ENCODE assay signal across 13 cellular contexts in genomic region chr7:116510795-116511194, GRCh38. TPM values are rescaled to one million over a fixed set of nuclear protein-coding genes. Genes with fewer than 3 reads are reported as not detected.
DNase-seq lines count a peak whose midpoint lies in the region; TF ChIP-seq lines count a peak whose summit lies in the region.
"Had no signal": no experiment of that assay in that cellular context is flagged by ENCODE, and none has a peak within 500 bp of the region (broad histone marks: within the 10 kb centered on the region; RNA-seq: fewer than 3 reads in every experiment).

No MANE protein-coding gene starts in this region.

- TF ChIP-seq POLR2A in esophagus muscularis mucosa (IDR thresholded peaks at IDR 0.05; ENCODE audit: low read depth), result no peak
- TF ChIP-seq POLR2A in sigmoid colon (IDR thresholded peaks at IDR 0.05), result no peak

- H3K36me3 ChIP-seq in ACC112 (ENCODE audit: insufficient read depth, low read length) (peaks cover 25% of the 10 kb centered on the region), OCI-LY7 (ENCODE audit: insufficient read depth, low read length) (no peaks in the 10 kb centered on the region), esophagus muscularis mucosa (peaks cover 0 to 29% (median 12%) of the 10 kb centered on the region in 4 donors), sigmoid colon (peaks cover 0 to 16% (median 4%) of the 10 kb centered on the region in 4 donors)

- TF ChIP-seq EP300 in esophagus muscularis mucosa (IDR thresholded peaks at IDR 0.05), result no peak
- TF ChIP-seq EP300 in sigmoid colon (IDR thresholded peaks at IDR 0.05), result no peak

- no peaks in the 10 kb centered on the region for H3K27me3 ChIP-seq in ACC112 (ENCODE audit: insufficient read depth, low read length)
- no peaks in the 10 kb centered on the region for H3K27me3 ChIP-seq in esophagus muscularis mucosa
- H3K27me3 ChIP-seq in sigmoid colon, result no peaks in the 10 kb centered on the region

- H3K79me2 ChIP-seq in ACC112 (ENCODE audit: control insufficient read depth, insufficient read depth, low read length, unreplicated experiment) (peaks cover 9% of the 10 kb centered on the region), OCI-LY7 (ENCODE audit: insufficient read depth, low read depth, low read length) (no peaks in the 10 kb centered on the region)

- DNase-seq in OCI-LY7 (ENCODE audit: low spot score) (no peak), esophagus muscularis mucosa (ENCODE audit: extremely low spot score) (no peak), sigmoid colon (no peak), germinal center (ENCODE audit: low spot score) (no peak), UCSD-AML1 (lab: John Stamatoyannopoulos, UW; ENCODE audit: unreplicated experiment) (no peak), T-helper 9 cell (no peak)
- DNase-seq in stimulated activated CD4-positive, alpha-beta T cell treated with anti-CD3 and anti-CD28 coated beads, Interleukin-4, amount 100 ng/mL, for 1 hour, result no peak
- DNase-seq: activated naive CD4-positive, alpha-beta T cell; effector CD8-positive, alpha-beta T cell; NCI-H1436; NCI-H446 treated with DMSO at 0.1 percent for 48 hours; T-helper 1 cell had no signal

- H3K4me1 ChIP-seq in ACC112 (ENCODE audit: control insufficient read depth, insufficient read depth, low read length, unreplicated experiment) (peaks cover 41% of the 10 kb centered on the region), OCI-LY7 (ENCODE audit: insufficient read depth, low read length, poor library complexity, severe bottlenecking) (peaks cover 10% of the 10 kb centered on the region), esophagus muscularis mucosa (peaks cover 28 to 65% (median 49%) of the 10 kb centered on the region in 4 donors), sigmoid colon (peaks cover 0 to 52% (median 21%) of the 10 kb centered on the region in 4 donors)

- POLR2A ChIA-PET in OCI-LY7 (lab: Charles Lee), result no interaction called here

- no TSS peak for BruUV-seq in OCI-LY7 (replicated peaks; lab: Mats Ljungman, UMichigan)

- intact Hi-C loops in OCI-LY7 (cut with micrococcal nuclease; ENCODE audit: unreplicated experiment), result no loop called here
- intact Hi-C loops in esophagus muscularis mucosa (cut with DNase I), result no loop called here
- intact Hi-C loops in sigmoid colon (cut with DNase I), result no loop called here

- TF ChIP-seq CTCF in OCI-LY7 (conservative IDR thresholded peaks at IDR 0.05; ENCODE audit: low read length) (no peak), esophagus muscularis mucosa (IDR thresholded peaks at IDR 0.05) (no peak), sigmoid colon (IDR thresholded peaks at IDR 0.05) (no peak)

- H4K20me1 ChIP-seq in OCI-LY7 (ENCODE audit: insufficient read depth, low read length), result no peaks in the 10 kb centered on the region

- H2AFZ ChIP-seq in ACC112 (ENCODE audit: low read length, unreplicated experiment) (no peak overlapping the region), OCI-LY7 (ENCODE audit: low read length) (peak overlapping the region; percentile 91; the same call in 1 of the 2 replicates)

- H3K9me3 ChIP-seq in OCI-LY7 (ENCODE audit: low read length) (no peaks in the 10 kb centered on the region), esophagus muscularis mucosa (no peaks in the 10 kb centered on the region), sigmoid colon (no peaks in the 10 kb centered on the region)

- no peaks in the 10 kb centered on the region for H3K9me2 ChIP-seq in OCI-LY7 (ENCODE audit: insufficient read depth, low read length)

- H3K4me2 ChIP-seq in OCI-LY7 (ENCODE audit: low read length), result no peak overlapping the region

- H3K4me3 ChIP-seq in ACC112 (ENCODE audit: low read depth, low read length) (peak overlapping the region; percentile 73; the same call in 1 of the 2 replicates), OCI-LY7 (ENCODE audit: low read depth, low read length, poor library complexity, severe bottlenecking) (no peak overlapping the region), esophagus muscularis mucosa (no peak overlapping the region), sigmoid colon (no peak overlapping the region)

- CTCF ChIA-PET in OCI-LY7 (lab: Charles Lee; ENCODE audit: unreplicated experiment), result no interaction called here

- H3K27ac ChIP-seq in ACC112 (ENCODE audit: low read depth, low read length) (peak overlapping the region; percentile 81), OCI-LY7 (ENCODE audit: low read depth, low read length, poor library complexity, severe bottlenecking) (no peak overlapping the region), esophagus muscularis mucosa (replicated peaks in 1 of 4) (peak overlapping the region; percentile 80 to 83 (median 82)), sigmoid colon (peak overlapping the region; percentile 76 to 97 (median 84))

RNA-seq across cellular contexts. Expression of gene CAV2, which starts 11.3 kb away (rescaled TPM):
- total RNA-seq in OCI-LY7 (2014; rRNA removed; shearing (Covaris generic)), result not detected in 2 replicates
- not detected in 2 replicates for total RNA-seq in OCI-LY7 (2022)
- total RNA-seq in esophagus muscularis mucosa, result 100 to 1,000 TPM; 125 to 148 (median 129) TPM
- total RNA-seq in sigmoid colon, result 100 to 1,000 TPM in 1 of 4 donors, 10 to 100 TPM in 3; 81.8 to 142 (median 88.6) TPM
- polyA plus RNA-seq in sigmoid colon, result 10 to 100 TPM in 1 of 3 donors, 1 to 10 TPM in 2; 4.6 to 12.8 (median 7.8) TPM

RNA-seq across cellular contexts. Expression of gene CAV1, which starts 14.0 kb away (rescaled TPM):
- total RNA-seq in OCI-LY7 (2014; rRNA removed; shearing (Covaris generic)), result not detected in 2 replicates
- 0.30 TPM in 1 of 2 replicates, not detected in the other for total RNA-seq in OCI-LY7 (2022)
- total RNA-seq in esophagus muscularis mucosa, result 100 to 1,000 TPM; 434 to 638 (median 591) TPM
- 100 to 1,000 TPM; 328 to 857 (median 577) TPM for total RNA-seq in sigmoid colon
- 10 to 100 TPM in 2 of 3 donors, 1 to 10 TPM in 1; 8.8 to 32.5 (median 18.6) TPM for polyA plus RNA-seq in sigmoid colon

Comparison
In these comparisons a context has a peak if more than half of its experiments do, and no peak if none do; other contexts are left out.
1. RNA of gene CAV2, which starts 11.3 kb away (total RNA-seq): 125 to 148 TPM in esophagus muscularis mucosa and 81.8 to 142 TPM in sigmoid colon; not detected in OCI-LY7; every median in the first group is over 10 times any median in the second.
2. RNA of gene CAV1, which starts 14.0 kb away (total RNA-seq): 434 to 638 TPM in esophagus muscularis mucosa and 328 to 857 TPM in sigmoid colon; 0.30 TPM in OCI-LY7; every median in the first group is over 100 times any median in the second.